ENCODE assay signal across 1 cellular context in the genomic region with DNA sequence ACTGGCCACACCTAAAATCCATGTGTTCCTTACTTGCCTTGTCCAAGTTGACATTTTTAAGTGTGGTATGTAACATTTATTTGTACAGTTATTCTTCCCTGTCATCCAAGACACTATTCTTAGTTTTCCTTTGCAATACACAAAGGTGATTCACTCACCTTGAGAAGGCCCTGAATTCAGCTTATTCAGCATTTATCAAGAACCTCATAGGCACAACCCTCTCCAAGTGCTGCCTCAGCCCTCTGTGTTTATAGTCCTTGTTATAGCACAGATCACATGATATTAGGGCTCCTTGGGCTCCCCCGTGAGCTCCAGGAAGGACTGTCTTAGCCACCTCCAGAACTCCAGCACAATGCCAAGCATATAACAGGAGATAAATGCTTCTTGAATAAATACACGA.
TF ChIP-seq lines count a peak whose summit lies in the region.

No MANE protein-coding gene starts in this region.

TF ChIP-seq in SK-N-SH, 30 proteins besides CTCF, POLR2A, EP300 and RAD21 (continued from another document):
- TF ChIP-seq, protein P1, sequence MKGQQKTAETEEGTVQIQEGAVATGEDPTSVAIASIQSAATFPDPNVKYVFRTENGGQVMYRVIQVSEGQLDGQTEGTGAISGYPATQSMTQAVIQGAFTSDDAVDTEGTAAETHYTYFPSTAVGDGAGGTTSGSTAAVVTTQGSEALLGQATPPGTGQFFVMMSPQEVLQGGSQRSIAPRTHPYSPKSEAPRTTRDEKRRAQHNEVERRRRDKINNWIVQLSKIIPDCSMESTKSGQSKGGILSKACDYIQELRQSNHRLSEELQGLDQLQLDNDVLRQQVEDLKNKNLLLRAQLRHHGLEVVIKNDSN (IDR thresholded peaks at IDR 0.05; ENCODE audit: borderline replicate concordance, low read depth), result no peak
- TF ChIP-seq NFIC (IDR thresholded peaks at IDR 0.05; ENCODE audit: borderline replicate concordance) (no peak), RCOR1 (IDR thresholded peaks at IDR 0.05; ENCODE audit: low read length) (no peak), RXRA (IDR thresholded peaks at IDR 0.05; ENCODE audit: borderline replicate concordance, low read depth) (no peak), FOXM1 (IDR thresholded peaks at IDR 0.05; ENCODE audit: low read depth) (no peak), RFX5 (IDR thresholded peaks at IDR 0.05; ENCODE audit: low read length) (no peak), MEF2A (IDR thresholded peaks at IDR 0.05; ENCODE audit: borderline replicate concordance, low read depth) (no peak), TCF12 (IDR thresholded peaks at IDR 0.05) (no peak), YY1 (IDR thresholded peaks at IDR 0.05; ENCODE audit: low read depth) (no peak), FOSL2 (IDR thresholded peaks at IDR 0.05; ENCODE audit: borderline replicate concordance, low read depth) (no peak), ELF1 (IDR thresholded peaks at IDR 0.05) (no peak), NRF1 (IDR thresholded peaks at IDR 0.05; ENCODE audit: low read depth, low read length) (no peak), FOXJ3 (CRISPR knock-in tag; IDR thresholded peaks at IDR 0.05) (no peak)
- TF ChIP-seq, protein P2, sequence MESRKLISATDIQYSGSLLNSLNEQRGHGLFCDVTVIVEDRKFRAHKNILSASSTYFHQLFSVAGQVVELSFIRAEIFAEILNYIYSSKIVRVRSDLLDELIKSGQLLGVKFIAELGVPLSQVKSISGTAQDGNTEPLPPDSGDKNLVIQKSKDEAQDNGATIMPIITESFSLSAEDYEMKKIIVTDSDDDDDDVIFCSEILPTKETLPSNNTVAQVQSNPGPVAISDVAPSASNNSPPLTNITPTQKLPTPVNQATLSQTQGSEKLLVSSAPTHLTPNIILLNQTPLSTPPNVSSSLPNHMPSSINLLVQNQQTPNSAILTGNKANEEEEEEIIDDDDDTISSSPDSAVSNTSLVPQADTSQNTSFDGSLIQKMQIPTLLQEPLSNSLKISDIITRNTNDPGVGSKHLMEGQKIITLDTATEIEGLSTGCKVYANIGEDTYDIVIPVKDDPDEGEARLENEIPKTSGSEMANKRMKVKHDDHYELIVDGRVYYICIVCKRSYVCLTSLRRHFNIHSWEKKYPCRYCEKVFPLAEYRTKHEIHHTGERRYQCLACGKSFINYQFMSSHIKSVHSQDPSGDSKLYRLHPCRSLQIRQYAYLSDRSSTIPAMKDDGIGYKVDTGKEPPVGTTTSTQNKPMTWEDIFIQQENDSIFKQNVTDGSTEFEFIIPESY (IDR thresholded peaks at IDR 0.05; ENCODE audit: borderline replicate concordance, low read depth), result no peak
TF ChIP-seq in SK-N-SH: peak in this region for 0.
